ENCODE assay signal across 8 cellular contexts in genomic region chr7:65750511-65751344, GRCh38.
DNase-seq lines count a peak whose midpoint lies in the region; ATAC-seq and TF ChIP-seq lines count a peak whose summit lies in the region.

No MANE protein-coding gene starts in this region.

- TF ChIP-seq CTCF in PC-9 (conservative IDR thresholded peaks at IDR 0.05) = no peak; the same call in 1 of the 2 replicates

- no peaks in the 10 kb centered on the region for H3K9me3 Mint-ChIP-seq in activated T-cell treated with anti-CD3 and anti-CD28 coated beads, Interleukin-2, amount 50 U/mL, for 4 hours

- intact Hi-C loops in PC-9 (cut with micrococcal nuclease; ENCODE audit: unreplicated experiment) = loop anchor here (10.0 kb wide), 1 partner anchor 124 kb away; the partner anchor contains the start of gene VKORC1L1

- no peaks in the 10 kb centered on the region for H3K27me3 Mint-ChIP-seq in activated T-cell treated with anti-CD3 and anti-CD28 coated beads, Interleukin-2, amount 50 U/mL, for 4 hours (ENCODE audit: low read depth)

- H2AFZ ChIP-seq in PC-9 = peak overlapping the region; percentile 100

- no peaks in the 10 kb centered on the region for H3F3A ChIP-seq in PC-9 (ENCODE audit: insufficient read depth, low read depth)

- CTCF ChIA-PET in PC-9 (lab: Charles Lee) = no interaction called here

- ATAC-seq in GM21786 (IDR thresholded peaks at IDR 0.05; ENCODE audit: unreplicated experiment) (peak; percentile 99), esophagus mucosa (peak; percentile 100)
- ATAC-seq in activated T-cell treated with anti-CD3 and anti-CD28 coated beads, Interleukin-2, amount 50 U/mL, for 4 hours = peak; percentile 99

- peaks cover 9% of the 10 kb centered on the region for H3K36me3 Mint-ChIP-seq in activated T-cell treated with anti-CD3 and anti-CD28 coated beads, Interleukin-2, amount 50 U/mL, for 4 hours (ENCODE audit: insufficient read depth)

- H4K20me1 ChIP-seq in PC-9 (ENCODE audit: insufficient read depth) = no peaks in the 10 kb centered on the region; the same call in 1 of the 2 replicates

- peak overlapping the region; percentile 95 for H3K4me3 Mint-ChIP-seq in activated T-cell treated with anti-CD3 and anti-CD28 coated beads, Interleukin-2, amount 50 U/mL, for 4 hours

- H3K4me3 ChIP-seq in PC-9 = peak overlapping the region; percentile 99
- H3K4me3 ChIP-seq in muscle layer of duodenum (ENCODE audit: low read depth in 1 of 2, low read length in 2 of 2) = peak overlapping the region; percentile 93 to 99

- BruUV-seq in PC-9 (replicated peaks; lab: Mats Ljungman, UMichigan) = no TSS peak

- H3K4me1 ChIP-seq in PC-9 (replicated peaks; ENCODE audit: insufficient read depth) (peaks cover 16% of the 10 kb centered on the region), muscle layer of duodenum (ENCODE audit: control insufficient read depth in 1 of 2, insufficient read depth in 2 of 2, low read length in 2 of 2) (peaks cover 0 to 16% of the 10 kb centered on the region in 2 donors)

- H3K4me2 ChIP-seq in PC-9 = peak overlapping the region; percentile 84

- POLR2A ChIA-PET in PC-9 (lab: Charles Lee; ENCODE audit: unreplicated experiment) = interaction anchor here (0.7 kb wide), 2 partner anchors 20 to 628 kb away, joined by 3 to 7 read pairs; no protein-coding TSS in a partner anchor

- H3K79me2 ChIP-seq in PC-9 (ENCODE audit: low read depth) = peaks cover 46% of the 10 kb centered on the region

- H3K27ac ChIP-seq in PC-9 (0 out of 2 replicates have a peak overlapping the region, but pooled peaks have one; percentile 23), muscle layer of duodenum (ENCODE audit: low read length) (peak overlapping the region; percentile 91)

- H3K4me1 Mint-ChIP-seq in activated T-cell treated with anti-CD3 and anti-CD28 coated beads, Interleukin-2, amount 50 U/mL, for 4 hours (ENCODE audit: low read depth) = peaks cover 27% of the 10 kb centered on the region

- DNase-seq in DMS79 treated with DMSO at 0.1 percent for 48 hours (lab: John Stamatoyannopoulos, UW) = peak; percentile 83
- peak; percentile 88 for DNase-seq in KG1 (lab: John Stamatoyannopoulos, UW)
- peak; percentile 76 to 92 for DNase-seq in PC-9
- peak; percentile 81 for DNase-seq in activated T-cell treated with anti-CD3 and anti-CD28 coated beads, Interleukin-2, amount 50 U/mL, for 4 hours
- DNase-seq in stimulated activated CD8-positive, alpha-beta memory T cell treated with anti-CD3 and anti-CD28 coated beads, Interleukin-7, amount 100 ng/mL, for 24 hours (ENCODE audit: low read depth) = peak; percentile 71

- H3K9me3 ChIP-seq in PC-9 (ENCODE audit: insufficient read depth, low read depth) (no peaks in the 10 kb centered on the region), muscle layer of duodenum (ENCODE audit: control insufficient read depth in 1 of 2, low read length in 2 of 2) (no peaks in the 10 kb centered on the region)

- no peaks in the 10 kb centered on the region for H3K27me3 ChIP-seq in PC-9 (ENCODE audit: insufficient read depth, low read depth)
- no peaks in the 10 kb centered on the region for H3K27me3 ChIP-seq in muscle layer of duodenum (ENCODE audit: low read depth, low read length)

- no peaks in the 10 kb centered on the region for H3K9me2 ChIP-seq in PC-9 (ENCODE audit: insufficient read depth)

- H3K36me3 ChIP-seq in PC-9 (ENCODE audit: low read depth) = peaks cover 3% of the 10 kb centered on the region; the same call in 1 of the 2 replicates
- no peaks in the 10 kb centered on the region for H3K36me3 ChIP-seq in muscle layer of duodenum (ENCODE audit: control insufficient read depth in 1 of 2, insufficient read depth in 2 of 2, low read length in 2 of 2)

Comparison
In these comparisons a context has a peak if more than half of its experiments do, and no peak if none do; other contexts are left out.
1. Peak in every context shown above with its lines: DNase-seq, ATAC-seq, H3K4me3 ChIP-seq and H3K27ac ChIP-seq.